In the genomic region with DNA sequence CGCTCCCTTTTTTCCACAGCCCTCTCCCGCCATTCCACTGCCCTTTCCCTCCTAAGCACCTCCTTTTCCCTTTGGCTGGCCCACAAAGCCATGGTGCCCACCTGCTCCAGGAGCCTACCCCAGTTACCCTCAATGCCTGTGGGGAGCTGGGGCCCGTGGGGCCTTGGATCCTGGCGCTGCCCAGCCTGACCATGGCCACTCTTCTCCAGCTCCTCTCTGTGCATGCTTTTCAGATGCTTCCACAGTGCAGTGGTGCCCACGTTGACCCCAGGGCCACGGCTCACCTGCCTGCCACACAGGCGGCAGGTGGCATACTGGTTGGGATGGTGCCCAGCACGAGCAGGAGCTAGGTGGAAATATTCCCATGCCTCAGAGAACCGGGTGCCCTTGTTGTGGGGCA, we compare ENCODE assay signal across 12 cellular contexts. TPM values are rescaled to one million over a fixed set of nuclear protein-coding genes. Genes with fewer than 3 reads are reported as not detected.
DNase-seq lines count a peak whose midpoint lies in the region; ATAC-seq lines count a peak whose summit lies in the region.
"Had no signal": no experiment of that assay in that cellular context is flagged by ENCODE, and none has a peak within 500 bp of the region (broad histone marks: within the 10 kb centered on the region; RNA-seq: fewer than 3 reads in every experiment).

No MANE protein-coding gene starts in this region.

- H3K9me3 Mint-ChIP-seq in T-helper 1 cell treated with Interleukin-12 subunit alpha and Interleukin-12 subunit beta and Interleukin-4 antibody, amounts not matched to agents 30 μg/mL and 1 μg/mL, for 36 hours = no peaks in the 10 kb centered on the region
- no peaks in the 10 kb centered on the region for H3K9me3 Mint-ChIP-seq in activated naive CD8-positive, alpha-beta T cell (ENCODE audit: low read depth)

- H3K27me3 Mint-ChIP-seq in T-helper 1 cell treated with Interleukin-12 subunit alpha and Interleukin-12 subunit beta and Interleukin-4 antibody, amounts not matched to agents 30 μg/mL and 1 μg/mL, for 36 hours (ENCODE audit: low read depth) = no peaks in the 10 kb centered on the region
- H3K27me3 Mint-ChIP-seq in activated naive CD8-positive, alpha-beta T cell = no peaks in the 10 kb centered on the region

- peaks cover 85% of the 10 kb centered on the region for H3K4me1 ChIP-seq in skeletal muscle satellite cell (ENCODE audit: control insufficient read depth, insufficient read depth, low read length)
- H3K4me1 ChIP-seq: tibial artery had no signal

- no peak overlapping the region for H3K9ac ChIP-seq in skeletal muscle satellite cell (ENCODE audit: low read depth, low read length)

- H3K36me3 Mint-ChIP-seq in T-helper 1 cell treated with Interleukin-12 subunit alpha and Interleukin-12 subunit beta and Interleukin-4 antibody, amounts not matched to agents 30 μg/mL and 1 μg/mL, for 36 hours (ENCODE audit: low read depth) = peaks cover 61% of the 10 kb centered on the region
- H3K36me3 Mint-ChIP-seq in activated naive CD8-positive, alpha-beta T cell = peaks cover 24% of the 10 kb centered on the region

- H3K4me1 Mint-ChIP-seq in T-helper 1 cell treated with Interleukin-12 subunit alpha and Interleukin-12 subunit beta and Interleukin-4 antibody, amounts not matched to agents 30 μg/mL and 1 μg/mL, for 36 hours (ENCODE audit: low read depth) = peaks cover 66% of the 10 kb centered on the region
- H3K4me1 Mint-ChIP-seq in activated naive CD8-positive, alpha-beta T cell (ENCODE audit: low read depth) = peaks cover 75% of the 10 kb centered on the region

- DNase-seq in T-helper 1 cell = no peak
- no peak for DNase-seq in effector CD4-positive, alpha-beta T cell
- DNase-seq in SW 1271 (lab: John Stamatoyannopoulos, UW) = no peak
- DNase-seq in medulla oblongata (ENCODE audit: extremely low spot score) = no peak
- DNase-seq: hypothalamus, midbrain, NCI-H2029 treated with DMSO at 0.1 percent for 48 hours, tibial artery had no signal

- peak; percentile 1 for ATAC-seq in HG02759 (IDR thresholded peaks at IDR 0.05; ENCODE audit: unreplicated experiment)

- H3K9me3 ChIP-seq in skeletal muscle satellite cell (replicated peaks; ENCODE audit: low read length) = no peaks in the 10 kb centered on the region
- H3K9me3 ChIP-seq: tibial artery had no signal

- H3K27ac Mint-ChIP-seq in T-helper 1 cell treated with Interleukin-12 subunit alpha and Interleukin-12 subunit beta and Interleukin-4 antibody, amounts not matched to agents 30 μg/mL and 1 μg/mL, for 36 hours = peak overlapping the region; percentile 90
- H3K27ac Mint-ChIP-seq in activated naive CD8-positive, alpha-beta T cell = peak overlapping the region; percentile 94

- H3K4me3 ChIP-seq in skeletal muscle satellite cell (ENCODE audit: low read length) = peak overlapping the region; percentile 22
- H3K4me3 ChIP-seq: tibial artery had no signal

- peak overlapping the region; percentile 87 for H3K4me3 Mint-ChIP-seq in T-helper 1 cell treated with Interleukin-12 subunit alpha and Interleukin-12 subunit beta and Interleukin-4 antibody, amounts not matched to agents 30 μg/mL and 1 μg/mL, for 36 hours
- H3K4me3 Mint-ChIP-seq in activated naive CD8-positive, alpha-beta T cell = peak overlapping the region; percentile 91

- H3K4me2 ChIP-seq in skeletal muscle satellite cell (ENCODE audit: low read length) = no peak overlapping the region

- no peaks in the 10 kb centered on the region for H3K36me3 ChIP-seq in skeletal muscle satellite cell (ENCODE audit: insufficient read depth, low read length)
- H3K36me3 ChIP-seq: tibial artery had no signal

- no peaks in the 10 kb centered on the region for H3K27me3 ChIP-seq in skeletal muscle satellite cell (ENCODE audit: control insufficient read depth, insufficient read depth, low read length)
- H3K27me3 ChIP-seq: tibial artery had no signal

RNA-seq across cellular contexts. Expression of gene ZBED2, which starts 1.5 kb away (rescaled TPM):
- not detected in 2 replicates for total RNA-seq in skeletal muscle satellite cell (2012; rRNA removed)

RNA-seq across cellular contexts. Expression of gene CD96, which starts 51.7 kb away (rescaled TPM):
- not detected in 2 replicates for total RNA-seq in skeletal muscle satellite cell (2012; rRNA removed)
